Comparison of ENCODE assay signal across 12 cellular contexts in the genomic region with DNA sequence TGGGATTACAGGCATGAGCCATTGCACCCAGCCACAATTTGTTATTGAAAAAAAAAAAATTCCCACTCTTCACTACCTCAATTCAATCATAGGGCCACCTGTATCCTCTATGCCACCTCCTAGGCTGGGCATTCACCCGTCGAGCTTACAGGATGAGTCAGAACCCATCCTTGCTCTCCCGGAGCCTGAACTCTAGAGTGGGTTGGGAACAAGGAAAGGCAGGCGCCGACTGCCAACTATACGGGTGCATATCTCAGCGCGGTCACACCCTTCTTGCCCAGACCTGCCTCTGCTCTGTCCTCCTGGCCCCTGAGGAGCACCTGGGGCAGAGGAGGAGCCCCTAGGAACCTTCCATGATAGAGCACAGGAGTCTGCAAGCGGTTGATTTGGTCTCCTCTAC. TPM values are rescaled to one million over a fixed set of nuclear protein-coding genes. Genes with fewer than 3 reads are reported as not detected.
A peak's percentile ranks its signal among the peaks of the same experiment; 100 is the strongest.
DNase-seq lines count a peak whose midpoint lies in the region; ATAC-seq, FAIRE-seq and TF ChIP-seq lines count a peak whose summit lies in the region.
"Had no signal": no experiment of that assay in that cellular context is flagged by ENCODE, and none has a peak within 500 bp of the region (broad histone marks: within the 10 kb centered on the region; RNA-seq: fewer than 3 reads in every experiment).

No MANE protein-coding gene starts in this region.

- CTCF ChIA-PET in PC-3 (lab: Charles Lee) = interaction anchor here (0.5 kb wide), 1 partner anchor 32 kb away, joined by 4 read pairs; no protein-coding TSS in a partner anchor

- H3K27ac ChIP-seq in PC-3 (ENCODE audit: low read length) (peak overlapping the region; percentile 43), small intestine (ENCODE audit: low read depth in 1 of 2, low read length in 1 of 2) (peak overlapping the region in 1 of 2 donors; percentile 26)

- H3K4me3 ChIP-seq in PC-3 (ENCODE audit: low read length) = no peak overlapping the region
- H3K4me3 ChIP-seq in small intestine (ENCODE audit: low read depth in 1 of 2, low read length in 2 of 2) = no peak overlapping the region
- H3K4me3 ChIP-seq: right lobe of liver had no signal

- H3K4me1 ChIP-seq in PC-3 (ENCODE audit: insufficient read depth, low read length) = peaks cover 63% of the 10 kb centered on the region
- H3K4me1 ChIP-seq in small intestine (ENCODE audit: control insufficient read depth in 2 of 2, insufficient read depth in 1 of 2, low read depth in 1 of 2, low read length in 1 of 2) = peaks cover 2 to 14% of the 10 kb centered on the region in 2 donors

- H3K9me2 ChIP-seq in PC-3 (replicated peaks; ENCODE audit: low read length) = no peaks in the 10 kb centered on the region

- no peak for TF ChIP-seq CTCF in PC-3 (conservative IDR thresholded peaks at IDR 0.05; ENCODE audit: low read depth, low read length)

- H3K36me3 ChIP-seq in PC-3 (ENCODE audit: low read depth, low read length) (no peaks in the 10 kb centered on the region), small intestine (ENCODE audit: control insufficient read depth in 2 of 2, insufficient read depth in 2 of 2, low read length in 2 of 2) (no peaks in the 10 kb centered on the region)
- H3K36me3 ChIP-seq: right lobe of liver had no signal

- ATAC-seq in PC-3 (peak; percentile 91), esophagus mucosa (peak; percentile 84)
- ATAC-seq: right lobe of liver had no signal

- no TSS peak for BruUV-seq in PC-3 (replicated peaks; lab: Mats Ljungman, UMichigan)

- 26 to 73% (median 50%) methylated on average over 9 of the region's 9 CpGs for WGBS in small intestine, 3 donors

- peak overlapping the region; percentile 44; the same call in 1 of the 2 replicates for H2AFZ ChIP-seq in PC-3 (ENCODE audit: low read length)

- POLR2A ChIA-PET in PC-3 (lab: Charles Lee; ENCODE audit: unreplicated experiment) = interaction anchor here (0.6 kb wide), 1 partner anchor 14 kb away, joined by 4 read pairs; no protein-coding TSS in a partner anchor

- no peak overlapping the region for H3K9ac ChIP-seq in PC-3 (ENCODE audit: low read length)

- H3F3A ChIP-seq in PC-3 (ENCODE audit: low read length, unreplicated experiment) = no peaks in the 10 kb centered on the region

- H4K20me1 ChIP-seq in PC-3 (ENCODE audit: low read length) = no peaks in the 10 kb centered on the region

- no peaks in the 10 kb centered on the region for H3K27me3 ChIP-seq in PC-3 (ENCODE audit: low read length)
- no peaks in the 10 kb centered on the region for H3K27me3 ChIP-seq in small intestine (ENCODE audit: control insufficient read depth in 2 of 2, insufficient read depth in 2 of 2, low read length in 2 of 2)
- H3K27me3 ChIP-seq: right lobe of liver had no signal

- FAIRE-seq in small intestine (lab: Jason Lieb, UNC) = no peak
- FAIRE-seq: islet of Langerhans had no signal

- no peaks in the 10 kb centered on the region for H3K79me2 ChIP-seq in PC-3 (ENCODE audit: low read length)

- intact Hi-C loops in PC-3 (cut with micrococcal nuclease) = no loop called here

- peak overlapping the region; percentile 61 for H3K4me2 ChIP-seq in PC-3 (ENCODE audit: low read length)

- DNase-seq in ELR (ENCODE audit: low read depth) (peak; percentile 38), PC-3 (peak; percentile 96), small intestine (peak; percentile 96), NCI-H526 (lab: John Stamatoyannopoulos, UW) (no peak), NCI-H510A treated with DMSO at 0.1 percent for 48 hours (lab: John Stamatoyannopoulos, UW) (no peak), NCI-H1048 (lab: John Stamatoyannopoulos, UW) (no peak)
- DNase-seq: NCI-H1417 treated with DMSO at 0.1 percent for 48 hours, NCI-H524 treated with DMSO at 0.1 percent for 48 hours, Right ventricle myocardium superior had no signal

- no peaks in the 10 kb centered on the region for H3K9me3 ChIP-seq in PC-3 (ENCODE audit: low read length)
- no peaks in the 10 kb centered on the region for H3K9me3 ChIP-seq in small intestine (ENCODE audit: control insufficient read depth, low read depth)
- H3K9me3 ChIP-seq: right lobe of liver had no signal

RNA-seq across cellular contexts. Expression of a gene that starts 21.4 kb away (rescaled TPM):
- 35.1 and 42.0 TPM in 2 replicates for total RNA-seq in PC-3 (2014; rRNA removed)
- 52.6 TPM for total RNA-seq in esophagus mucosa
- 10 to 100 TPM in 1 of 3 donors, 1 to 10 TPM in 2; 7.3 to 64.9 (median 9.4) TPM for polyA plus RNA-seq in small intestine

Comparison
In these comparisons a context has a peak if more than half of its experiments do, and no peak if none do; other contexts are left out.
1. DNase-seq: peak in ELR (single experiment), PC-3 (single experiment) and small intestine (single experiment); none in NCI-H526 (0 of 2), NCI-H510A treated with DMSO at 0.1 percent for 48 hours (single experiment) and NCI-H1048 (single experiment).